In genomic region chr22:38984782-38985757, GRCh38 we compare ENCODE assay signal across 8 cellular contexts. TPM values are rescaled to one million over a fixed set of nuclear protein-coding genes. Genes with fewer than 3 reads are reported as not detected.
A peak's percentile ranks its signal among the peaks of the same experiment; 100 is the strongest.
DNase-seq lines count a peak whose midpoint lies in the region; ATAC-seq and TF ChIP-seq lines count a peak whose summit lies in the region.
"Not testable (repeated sequence)": the region's sequence is repeated elsewhere in the genome, so short reads cannot be mapped to it uniquely, and the experiment has no call there.

No MANE protein-coding gene starts in this region.

- not testable (repeated sequence) for H3K36me3 ChIP-seq in mucosa of descending colon (ENCODE audit: low read depth)

- H3K9me3 ChIP-seq in mucosa of descending colon = not testable (repeated sequence)

- CTCF ChIA-PET in GM10248 (lab: Yijun Ruan, JAX) = interaction anchor here (1.0 to 3.7 kb wide), 5 partner anchors 12 to 115 kb away, joined by 3 to 19 read pairs (median 9); no protein-coding TSS in a partner anchor

- not testable (repeated sequence) for H3K4me3 ChIP-seq in astrocyte of the spinal cord (ENCODE audit: low read depth, low read length); mucosa of descending colon

- in situ Hi-C loops in astrocyte of the spinal cord (cut with HindIII; ENCODE audit: low sequenced_read_pairs) = not testable (repeated sequence)

- not testable (repeated sequence) for TF ChIP-seq CTCF in GM10248 (IDR thresholded peaks at IDR 0.05; ENCODE audit: control extremely low read depth, extremely low read depth, low read depth, missing control alignments); astrocyte of the spinal cord (IDR thresholded peaks at IDR 0.05; ENCODE audit: low read depth, low read length); mucosa of descending colon (IDR thresholded peaks at IDR 0.05)

- POLR2A ChIA-PET in GM10248 (lab: Yijun Ruan, JAX) = not testable (repeated sequence)

- ATAC-seq in GM21529 (IDR thresholded peaks at IDR 0.05; ENCODE audit: unreplicated experiment) (peak; percentile 66), HG03354 (IDR thresholded peaks at IDR 0.05; ENCODE audit: poor library complexity, severe bottlenecking, unreplicated experiment) (peak; percentile 73), mucosa of descending colon (peak; percentile 70)

- H3K4me1 ChIP-seq in mucosa of descending colon (ENCODE audit: low read depth) = not testable (repeated sequence)

- intact Hi-C loops in mucosa of descending colon (cut with DNase I, micrococcal nuclease) = not testable (repeated sequence)

- DNase-seq in GM10248 (ENCODE audit: extremely low spot score) = peak; percentile 66
- peak; percentile 37 for DNase-seq in NCI-H226
- DNase-seq in activated CD4-positive, alpha-beta T cell treated with anti-CD3 and anti-CD28 coated beads, Interleukin-2, amount 50 U/mL, for 24 hours (ENCODE audit: low read depth in 1 of 2, low spot score in 1 of 2) = peak; percentile 33 to 83
- DNase-seq in astrocyte of the spinal cord (ENCODE audit: low read depth, low spot score) = peak; percentile 42
- peak in 2 of 3 donors; percentile 62 to 77 for DNase-seq in mucosa of descending colon
- DNase-seq in stimulated activated CD8-positive, alpha-beta memory T cell treated with anti-CD3 and anti-CD28 coated beads, Interleukin-7, amount 100 ng/mL, for 24 hours (ENCODE audit: low read depth) = peak; percentile 60

RNA-seq across cellular contexts. Expression of gene APOBEC3B, which starts 2.9 kb away (rescaled TPM):
- total RNA-seq in mucosa of descending colon = 10 to 100 TPM in 2 of 3 donors, 1 to 10 TPM in 1; 8.4 to 49.5 (median 23.6) TPM

RNA-seq across cellular contexts. Expression of gene APOBEC3A, which starts 27.7 kb away (rescaled TPM):
- total RNA-seq in mucosa of descending colon = 10 to 100 TPM in 1 of 3 donors, 1 to 10 TPM in 1, under 1 TPM in 1; 0.92 to 23.6 (median 2.5) TPM

RNA-seq across cellular contexts. Expression of gene APOBEC3C, which starts 29.0 kb away (rescaled TPM):
- total RNA-seq in mucosa of descending colon = 10 to 100 TPM; 23.1 to 30.6 (median 24.1) TPM

RNA-seq across cellular contexts. Expression of gene APOBEC3D, which starts 35.9 kb away (rescaled TPM):
- total RNA-seq in mucosa of descending colon = 1 to 10 TPM; 4.6 to 7.0 (median 6.5) TPM

RNA-seq across cellular contexts. Expression of gene APOBEC3F, which starts 55.6 kb away (rescaled TPM):
- total RNA-seq in mucosa of descending colon = 10 to 100 TPM in 1 of 3 donors, 1 to 10 TPM in 2; 7.4 to 14.1 (median 8.8) TPM
